ENCODE assay signal across 16 cellular contexts in the genomic region with DNA sequence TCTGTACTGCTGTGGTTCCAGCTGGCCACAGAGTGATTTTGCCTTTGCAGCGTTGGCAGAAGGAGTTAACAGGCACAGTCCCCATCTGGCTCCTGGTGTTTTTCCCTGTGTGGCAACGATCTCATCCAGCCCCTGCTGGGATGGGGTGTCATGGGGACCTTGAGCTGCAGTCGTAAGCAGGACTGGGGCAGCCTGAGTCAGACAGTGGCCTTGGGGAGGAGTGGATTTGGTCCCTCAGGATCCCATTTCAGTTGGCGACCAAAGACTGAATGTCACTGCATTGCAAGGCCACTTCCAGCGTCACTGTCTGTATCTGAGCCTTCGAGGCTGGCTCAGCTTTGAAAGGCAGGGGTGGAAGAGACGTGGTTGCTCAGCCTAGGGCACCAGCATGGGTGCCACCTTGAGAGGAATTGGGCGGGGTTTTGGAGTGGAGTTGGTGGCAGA. TPM values are rescaled to one million over a fixed set of nuclear protein-coding genes. Genes with fewer than 3 reads are reported as not detected.
DNase-seq lines count a peak whose midpoint lies in the region; ATAC-seq, FAIRE-seq and TF ChIP-seq lines count a peak whose summit lies in the region.
"Had no signal": no experiment of that assay in that cellular context is flagged by ENCODE, and none has a peak within 500 bp of the region (broad histone marks: within the 10 kb centered on the region; RNA-seq: fewer than 3 reads in every experiment).

No MANE protein-coding gene starts in this region.

- no TSS peak for BruUV-seq in HepG2 (replicated peaks; lab: Mats Ljungman, UMichigan)

- no peak overlapping the region for H2AK5ac ChIP-seq in neuronal stem cell (ENCODE audit: low read depth, low read length)

- TF ChIP-seq EP300 in HepG2 (IDR thresholded peaks at IDR 0.05; ENCODE audit: low read depth in 2 of 2, low read length in 2 of 2) (no peak), HepG2 (CRISPR knock-in tag; IDR thresholded peaks at IDR 0.05; ENCODE audit: borderline replicate concordance) (no peak; the same call in 1 of the 2 replicates)

- H3K4me3 Mint-ChIP-seq in glutamatergic neuron (ENCODE audit: unreplicated experiment) (peak overlapping the region; percentile 61), progenitor cell of endocrine pancreas (ENCODE audit: low read depth) (no peak overlapping the region)
- H3K4me3 Mint-ChIP-seq: natural killer cell had no signal

- H2BK15ac ChIP-seq in neuronal stem cell (ENCODE audit: low read length) = no peak overlapping the region

- peak; percentile 26; the same call in 1 of the 2 replicates for TF ChIP-seq RAD21 in HepG2 (CRISPR knock-in tag; IDR thresholded peaks at IDR 0.05)

- TF ChIP-seq CTCF in HepG2 (CRISPR knock-in tag; IDR thresholded peaks at IDR 0.05) (no peak), right lobe of liver (IDR thresholded peaks at IDR 0.05) (no peak), glutamatergic neuron (IDR thresholded peaks at IDR 0.05; ENCODE audit: partially characterized antibody, unreplicated experiment) (no peak), progenitor cell of endocrine pancreas (IDR thresholded peaks at IDR 0.05; ENCODE audit: unreplicated experiment) (no peak), GM13976 (IDR thresholded peaks at IDR 0.05; ENCODE audit: borderline replicate concordance, control extremely low read depth, extremely low read depth, insufficient read depth, missing control alignments) (no peak)

- H3K36me3 Mint-ChIP-seq in glutamatergic neuron (ENCODE audit: unreplicated experiment) (no peaks in the 10 kb centered on the region), progenitor cell of endocrine pancreas (ENCODE audit: insufficient read depth) (peaks cover 22% of the 10 kb centered on the region)
- H3K36me3 Mint-ChIP-seq: natural killer cell had no signal

- POLR2A ChIA-PET in HepG2 (lab: Yijun Ruan, JAX) = interaction anchor here (0.9 to 3.9 kb wide), 3 partner anchors 9 to 12 kb away, joined by 3 to 11 read pairs (median 9); partner anchors contain the start of gene TMEM94

- H3K9ac ChIP-seq in HepG2 (ENCODE audit: insufficient read depth, low read depth, low read length) (no peak overlapping the region; the same call in 1 of the 2 replicates), neuronal stem cell (ENCODE audit: low read depth, low read length, poor library complexity) (no peak overlapping the region)
- H3K9ac ChIP-seq: SK-N-SH had no signal

- H2BK5ac ChIP-seq in neuronal stem cell (ENCODE audit: low read length) = no peak overlapping the region

- no peaks in the 10 kb centered on the region for H3K27me3 ChIP-seq in HepG2 (ENCODE audit: control insufficient read depth in 1 of 2, insufficient read depth in 2 of 2, low read length in 2 of 2)
- no peaks in the 10 kb centered on the region for H3K27me3 ChIP-seq in right lobe of liver
- no peaks in the 10 kb centered on the region for H3K27me3 ChIP-seq in neuronal stem cell (ENCODE audit: control insufficient read depth in 3 of 3, insufficient read depth in 3 of 3, low read depth in 1 of 3, low read length in 3 of 3)
- H3K27me3 ChIP-seq: hepatocyte had no signal

- H3K18ac ChIP-seq in neuronal stem cell (ENCODE audit: low read length) = no peak overlapping the region

- no peak overlapping the region for H3K4ac ChIP-seq in neuronal stem cell (ENCODE audit: low read length)

- H3K9me3 Mint-ChIP-seq in glutamatergic neuron (ENCODE audit: unreplicated experiment) = peaks cover 4% of the 10 kb centered on the region
- no peaks in the 10 kb centered on the region for H3K9me3 Mint-ChIP-seq in progenitor cell of endocrine pancreas (ENCODE audit: low read depth)
- H3K9me3 Mint-ChIP-seq: natural killer cell had no signal

- WGBS in HepG2 (ENCODE audit: low lambda C conversion rate) = 50% methylated on average over 8 of the region's 8 CpGs
- 73% methylated on average over 3 of the region's 8 CpGs for WGBS in right lobe of liver (ENCODE audit: insufficient coverage, low coverage, low lambda C conversion rate, missing lambda C conversion rate)
- WGBS in neuronal stem cell (ENCODE audit: extremely low coverage in 2 of 2, insufficient read length in 2 of 2, insufficient replicate concordance in 1 of 2), 2 donors = no CpG with 5 or more reads among the region's 8 CpGs

- H3K9me3 ChIP-seq in HepG2 (ENCODE audit: low read length) (no peaks in the 10 kb centered on the region), right lobe of liver (no peaks in the 10 kb centered on the region), neuronal stem cell (replicated peaks in 1 of 2; ENCODE audit: control insufficient read depth in 2 of 2, insufficient read depth in 1 of 2, low read depth in 1 of 2, low read length in 2 of 2) (no peaks in the 10 kb centered on the region)
- H3K9me3 ChIP-seq: SK-N-SH had no signal

- no peak overlapping the region for H4K8ac ChIP-seq in neuronal stem cell (ENCODE audit: low read depth, low read length)

- peaks cover 2% of the 10 kb centered on the region for H3K27me3 Mint-ChIP-seq in glutamatergic neuron (ENCODE audit: unreplicated experiment)
- H3K27me3 Mint-ChIP-seq in progenitor cell of endocrine pancreas = no peaks in the 10 kb centered on the region

- ATAC-seq in HepG2 (peak; percentile 94), right lobe of liver (no peak)
- ATAC-seq: natural killer cell; stimulated activated naive CD8-positive, alpha-beta T cell treated with anti-CD3 and anti-CD28 coated beads, Interleukin-15, Interleukin-2, amounts not matched to agents 100 U/mL and 50 U/mL, for 24 hours had no signal

- H3K4me1 ChIP-seq in HepG2 (ENCODE audit: insufficient read depth, low read length) (peaks cover 24% of the 10 kb centered on the region), right lobe of liver (peaks cover 0 to 15% (median 0%) of the 10 kb centered on the region in 4 donors), neuronal stem cell (ENCODE audit: control insufficient read depth in 2 of 2, insufficient read depth in 1 of 2, low read depth in 1 of 2, low read length in 2 of 2) (no peaks in the 10 kb centered on the region)

- in situ Hi-C loops in HepG2 (cut with HindIII; ENCODE audit: extremely low pct_ligation_motif_present, low pct_unique_long_range_greater_than_20kb) (no loop called here), GM13976 (cut with MboI; ENCODE audit: low sequenced_read_pairs, unreplicated experiment) (no loop called here)

- H3K4me1 Mint-ChIP-seq in glutamatergic neuron (ENCODE audit: low read depth, unreplicated experiment) = peaks cover 7% of the 10 kb centered on the region
- peaks cover 1% of the 10 kb centered on the region for H3K4me1 Mint-ChIP-seq in progenitor cell of endocrine pancreas (ENCODE audit: low read depth)

- no peak overlapping the region for H3K14ac ChIP-seq in neuronal stem cell (ENCODE audit: low read length)

- no peak overlapping the region for H2BK12ac ChIP-seq in neuronal stem cell (ENCODE audit: low read length)

- peak overlapping the region; percentile 72 for H3K27ac Mint-ChIP-seq in glutamatergic neuron (ENCODE audit: unreplicated experiment)
- peak overlapping the region; percentile 56 for H3K27ac Mint-ChIP-seq in progenitor cell of endocrine pancreas
- H3K27ac Mint-ChIP-seq: natural killer cell had no signal

- H2AFZ ChIP-seq in HepG2 (ENCODE audit: low read length) (no peak overlapping the region), neuronal stem cell (ENCODE audit: low read length) (no peak overlapping the region)
- H2AFZ ChIP-seq: hepatocyte had no signal

- no peaks in the 10 kb centered on the region for H3K79me1 ChIP-seq in neuronal stem cell (ENCODE audit: low read depth, low read length)

- H3K4me3 ChIP-seq in HepG2 (replicated peaks in 1 of 3; ENCODE audit: insufficient read depth in 1 of 3, low read depth in 2 of 3, low read length in 3 of 3) = no peak overlapping the region
- no peak overlapping the region for H3K4me3 ChIP-seq in right lobe of liver
- H3K4me3 ChIP-seq in neuronal stem cell (ENCODE audit: low read length in 2 of 2) = no peak overlapping the region
- H3K4me3 ChIP-seq: hepatocyte, skin epidermis had no signal

- TF ChIP-seq POLR2A in HepG2 (IDR thresholded peaks at IDR 0.05; ENCODE audit: insufficient read depth in 1 of 2, low read depth in 2 of 2, low read length in 2 of 2) (no peak), right lobe of liver (IDR thresholded peaks at IDR 0.05) (no peak)

- H2BK120ac ChIP-seq in neuronal stem cell (ENCODE audit: low read depth, low read length) = no peak overlapping the region

- peak overlapping the region; percentile 37 for H3K27ac ChIP-seq in HepG2 (ENCODE audit: extremely low read length, insufficient read depth, low read length)
- no peak overlapping the region for H3K27ac ChIP-seq in right lobe of liver
- no peak overlapping the region for H3K27ac ChIP-seq in neuronal stem cell (replicated peaks; ENCODE audit: low read length)
- H3K27ac ChIP-seq: hepatocyte had no signal

- H3K4me2 ChIP-seq in HepG2 (ENCODE audit: low read depth, low read length) = 0 out of 2 replicates have a peak overlapping the region, but pooled peaks have one; percentile 23
- H3K4me2 ChIP-seq in neuronal stem cell (ENCODE audit: insufficient read depth, low read length, poor library complexity, severe bottlenecking) = no peak overlapping the region
- H3K4me2 ChIP-seq: hepatocyte, SK-N-SH had no signal

- CTCF ChIA-PET in HepG2 (lab: Yijun Ruan, JAX; ENCODE audit: low intra/inter-chr PET ratio, low total read pairs) = no interaction called here

- no peak overlapping the region for H4K91ac ChIP-seq in neuronal stem cell (ENCODE audit: low read depth, low read length, poor library complexity)

- peaks cover 10 to 18% of the 10 kb centered on the region in 2 experiments for H3K36me3 ChIP-seq in HepG2 (replicated peaks in 1 of 2; ENCODE audit: control insufficient read depth in 1 of 2, insufficient read depth in 2 of 2, low read length in 2 of 2)
- H3K36me3 ChIP-seq in right lobe of liver = peaks cover 0 to 6% (median 2%) of the 10 kb centered on the region in 4 donors
- peaks cover 3 to 27% of the 10 kb centered on the region in 2 donors for H3K36me3 ChIP-seq in neuronal stem cell (replicated peaks in 1 of 2; ENCODE audit: control insufficient read depth in 2 of 2, insufficient read depth in 2 of 2, low read length in 2 of 2)

- peaks cover 21% of the 10 kb centered on the region for H3K79me2 ChIP-seq in HepG2 (ENCODE audit: insufficient read depth, low read length)

- FAIRE-seq in HepG2 (lab: Jason Lieb, UNC) = no peak
- FAIRE-seq: TTC549 had no signal

- intact Hi-C loops in HepG2 (cut with micrococcal nuclease; ENCODE audit: unreplicated experiment) = no loop called here
- intact Hi-C loops in right lobe of liver (cut with DNase I) = no loop called here

- DNase-seq in HepG2 (ENCODE audit: low spot score) (peak; percentile 72), right lobe of liver (no peak), glutamatergic neuron (peak; percentile 47), progenitor cell of endocrine pancreas (ENCODE audit: low spot score, unreplicated experiment) (no peak), GM13976 (ENCODE audit: low spot score) (no peak), neuronal stem cell (ENCODE audit: low spot score) (no peak)
- no peak for DNase-seq in activated effector memory CD4-positive, alpha-beta T cell treated with Interleukin-2 at 50 U/mL for 16 hours
- DNase-seq in NK-92 treated with Interleukin-12 subunit alpha and Interleukin-12 subunit beta, amount 100 ng/mL, for 24 hours (lab: John Stamatoyannopoulos, UW) = no peak
- DNase-seq: H7; natural killer cell; NCI-H187; SK-N-SH; stimulated activated naive CD8-positive, alpha-beta T cell treated with anti-CD3 and anti-CD28 coated beads, Interleukin-15, Interleukin-2, amounts not matched to agents 100 U/mL and 50 U/mL, for 24 hours had no signal

- 0 out of 2 replicates have a peak, but pooled peaks cover 4% of the 10 kb centered on the region for H4K20me1 ChIP-seq in HepG2 (ENCODE audit: insufficient read depth, low read length)

- no peak overlapping the region for H3K23ac ChIP-seq in neuronal stem cell (ENCODE audit: low read depth, low read length, poor library complexity)

RNA-seq across cellular contexts. Expression of gene TMEM94, which starts 11.9 kb away (rescaled TPM):
- total RNA-seq in HepG2 (2016; rRNA removed; fragmentation: Illumina TruSeq; extraction: Trizol) (20.8 and 32.6 TPM in 2 replicates), right lobe of liver (10 to 100 TPM; 24.2 to 47.1 (median 29.6) TPM), glutamatergic neuron (ENCODE audit: unreplicated experiment) (117 TPM), progenitor cell of endocrine pancreas (168 and 197 TPM in 2 replicates)
- 26.4 and 26.9 TPM in 2 replicates for total RNA-seq in HepG2 (2016; cell fraction: cytosol; rRNA removed; fragmentation: Illumina TruSeq; extraction: Trizol; ENCODE audit: low read depth)
- total RNA-seq in HepG2 (2016; cell fraction: insoluble cytoplasmic fraction; rRNA removed; fragmentation: Illumina TruSeq; extraction: Trizol) = 17.2 and 32.1 TPM in 2 replicates
- 23.6 and 28.5 TPM in 2 replicates for total RNA-seq in HepG2 (2016; cell fraction: membrane; rRNA removed; fragmentation: Illumina TruSeq; extraction: Trizol)
- 32.2 and 37.2 TPM in 2 replicates for total RNA-seq in HepG2 (2016; cell fraction: nucleus; rRNA removed; fragmentation: Illumina TruSeq; extraction: Trizol)
- 134 and 150 TPM in 2 replicates for polyA plus RNA-seq in HepG2 (2011; rRNA removed)
- 37.1 and 46.4 TPM in 2 replicates for polyA plus RNA-seq in HepG2 (2011; cell fraction: cytosol; rRNA removed)
- polyA plus RNA-seq in HepG2 (2011; cell fraction: nucleus; rRNA removed) = 1,312 and 1,888 TPM in 2 replicates
- 125 and 137 TPM in 2 replicates for polyA plus RNA-seq in HepG2 (2012)
- polyA plus RNA-seq in HepG2 (2016; cell fraction: cytosol; fragmentation: Illumina TruSeq; extraction: Trizol; ENCODE audit: low read depth) = 5.0 and 5.4 TPM in 2 replicates
- polyA plus RNA-seq in HepG2 (2016; cell fraction: insoluble cytoplasmic fraction; fragmentation: Illumina TruSeq; extraction: Trizol; ENCODE audit: low read depth) = 15.7 and 19.0 TPM in 2 replicates
- 16.7 and 22.4 TPM in 2 replicates for polyA plus RNA-seq in HepG2 (2016; cell fraction: membrane; fragmentation: Illumina TruSeq; extraction: Trizol; ENCODE audit: low read depth)
- 121 and 131 TPM in 2 replicates for polyA plus RNA-seq in HepG2 (2016; cell fraction: nucleus; fragmentation: Illumina TruSeq; extraction: Trizol; ENCODE audit: insufficient read depth, low read depth)
- polyA minus RNA-seq in HepG2 (2011; rRNA and poly(A)+ RNA removed; ENCODE audit: low replicate concordance) = 36.2 and 133 TPM in 2 replicates
- polyA minus RNA-seq in HepG2 (2011; cell fraction: cytosol; rRNA and poly(A)+ RNA removed) = 52.6 and 54.1 TPM in 2 replicates
- 148 and 161 TPM in 2 replicates for polyA minus RNA-seq in HepG2 (2011; cell fraction: nucleus; rRNA and poly(A)+ RNA removed)
- 63.4 TPM for polyA plus RNA-seq in neuronal stem cell (2013, experiment 1 of 2)
- 59.4 TPM for polyA plus RNA-seq in neuronal stem cell (2013, experiment 2 of 2)

RNA-seq across cellular contexts. Expression of gene CASKIN2, which starts 47.0 kb away (rescaled TPM):
- total RNA-seq in HepG2 (2016; rRNA removed; fragmentation: Illumina TruSeq; extraction: Trizol) = 5.2 and 10.6 TPM in 2 replicates
- total RNA-seq in HepG2 (2016; cell fraction: cytosol; rRNA removed; fragmentation: Illumina TruSeq; extraction: Trizol; ENCODE audit: low read depth) = 1.5 and 1.8 TPM in 2 replicates
- 4.9 and 7.5 TPM in 2 replicates for total RNA-seq in HepG2 (2016; cell fraction: insoluble cytoplasmic fraction; rRNA removed; fragmentation: Illumina TruSeq; extraction: Trizol)
- 3.4 and 4.1 TPM in 2 replicates for total RNA-seq in HepG2 (2016; cell fraction: membrane; rRNA removed; fragmentation: Illumina TruSeq; extraction: Trizol)
- total RNA-seq in HepG2 (2016; cell fraction: nucleus; rRNA removed; fragmentation: Illumina TruSeq; extraction: Trizol) = 6.8 and 8.0 TPM in 2 replicates
- polyA plus RNA-seq in HepG2 (2011; rRNA removed) = 6.8 and 7.8 TPM in 2 replicates
- 1.9 and 2.2 TPM in 2 replicates for polyA plus RNA-seq in HepG2 (2011; cell fraction: cytosol; rRNA removed)
- polyA plus RNA-seq in HepG2 (2011; cell fraction: nucleus; rRNA removed) = 23.6 and 26.5 TPM in 2 replicates
- 6.2 and 9.6 TPM in 2 replicates for polyA plus RNA-seq in HepG2 (2012)
- polyA plus RNA-seq in HepG2 (2016; cell fraction: cytosol; fragmentation: Illumina TruSeq; extraction: Trizol; ENCODE audit: low read depth) = 0.61 and 0.68 TPM in 2 replicates
- polyA plus RNA-seq in HepG2 (2016; cell fraction: insoluble cytoplasmic fraction; fragmentation: Illumina TruSeq; extraction: Trizol; ENCODE audit: low read depth) = 4.4 and 7.0 TPM in 2 replicates
- polyA plus RNA-seq in HepG2 (2016; cell fraction: membrane; fragmentation: Illumina TruSeq; extraction: Trizol; ENCODE audit: low read depth) = 1.6 and 1.8 TPM in 2 replicates
- 16.3 and 16.6 TPM in 2 replicates for polyA plus RNA-seq in HepG2 (2016; cell fraction: nucleus; fragmentation: Illumina TruSeq; extraction: Trizol; ENCODE audit: insufficient read depth, low read depth)
- polyA minus RNA-seq in HepG2 (2011; rRNA and poly(A)+ RNA removed; ENCODE audit: low replicate concordance) = 11.8 and 14.9 TPM in 2 replicates
- polyA minus RNA-seq in HepG2 (2011; cell fraction: cytosol; rRNA and poly(A)+ RNA removed) = 4.9 and 5.0 TPM in 2 replicates
- 17.0 and 20.4 TPM in 2 replicates for polyA minus RNA-seq in HepG2 (2011; cell fraction: nucleus; rRNA and poly(A)+ RNA removed)
- total RNA-seq in right lobe of liver = 10 to 100 TPM in 4 of 6 experiments, 1 to 10 TPM in 2; 9.0 to 26.0 (median 12.0) TPM
- total RNA-seq in glutamatergic neuron (ENCODE audit: unreplicated experiment) = 22.1 TPM
- 47.6 and 50.6 TPM in 2 replicates for total RNA-seq in progenitor cell of endocrine pancreas
- polyA plus RNA-seq in neuronal stem cell (2013, experiment 1 of 2) = 7.5 TPM
- polyA plus RNA-seq in neuronal stem cell (2013, experiment 2 of 2) = 7.9 TPM

RNA-seq across cellular contexts. Expression of gene TSEN54, which starts 48.0 kb away (rescaled TPM):
- total RNA-seq in HepG2 (2016; rRNA removed; fragmentation: Illumina TruSeq; extraction: Trizol) (43.6 and 62.9 TPM in 2 replicates), right lobe of liver (10 to 100 TPM in 4 of 6 experiments, 1 to 10 TPM in 2; 8.5 to 13.6 (median 10.2) TPM), glutamatergic neuron (ENCODE audit: unreplicated experiment) (26.6 TPM), progenitor cell of endocrine pancreas (56.0 and 56.4 TPM in 2 replicates)
- total RNA-seq in HepG2 (2016; cell fraction: cytosol; rRNA removed; fragmentation: Illumina TruSeq; extraction: Trizol; ENCODE audit: low read depth) = 20.6 and 23.0 TPM in 2 replicates
- total RNA-seq in HepG2 (2016; cell fraction: insoluble cytoplasmic fraction; rRNA removed; fragmentation: Illumina TruSeq; extraction: Trizol) = 44.0 and 64.1 TPM in 2 replicates
- 44.5 and 45.0 TPM in 2 replicates for total RNA-seq in HepG2 (2016; cell fraction: membrane; rRNA removed; fragmentation: Illumina TruSeq; extraction: Trizol)
- total RNA-seq in HepG2 (2016; cell fraction: nucleus; rRNA removed; fragmentation: Illumina TruSeq; extraction: Trizol) = 39.9 and 48.4 TPM in 2 replicates
- polyA plus RNA-seq in HepG2 (2011; rRNA removed) = 63.3 and 64.4 TPM in 2 replicates
- 36.2 and 47.1 TPM in 2 replicates for polyA plus RNA-seq in HepG2 (2011; cell fraction: cytosol; rRNA removed)
- polyA plus RNA-seq in HepG2 (2011; cell fraction: nucleus; rRNA removed) = 87.7 and 89.1 TPM in 2 replicates
- polyA plus RNA-seq in HepG2 (2012) = 22.1 and 34.4 TPM in 2 replicates
- polyA plus RNA-seq in HepG2 (2016; cell fraction: cytosol; fragmentation: Illumina TruSeq; extraction: Trizol; ENCODE audit: low read depth) = 20.4 and 20.5 TPM in 2 replicates
- 37.7 and 50.5 TPM in 2 replicates for polyA plus RNA-seq in HepG2 (2016; cell fraction: insoluble cytoplasmic fraction; fragmentation: Illumina TruSeq; extraction: Trizol; ENCODE audit: low read depth)
- 30.9 and 35.9 TPM in 2 replicates for polyA plus RNA-seq in HepG2 (2016; cell fraction: membrane; fragmentation: Illumina TruSeq; extraction: Trizol; ENCODE audit: low read depth)
- polyA plus RNA-seq in HepG2 (2016; cell fraction: nucleus; fragmentation: Illumina TruSeq; extraction: Trizol; ENCODE audit: insufficient read depth, low read depth) = 108 and 110 TPM in 2 replicates
- polyA minus RNA-seq in HepG2 (2011; rRNA and poly(A)+ RNA removed; ENCODE audit: low replicate concordance) = 56.0 and 95.0 TPM in 2 replicates
- 11.3 and 14.0 TPM in 2 replicates for polyA minus RNA-seq in HepG2 (2011; cell fraction: cytosol; rRNA and poly(A)+ RNA removed)
- 13.9 and 15.5 TPM in 2 replicates for polyA minus RNA-seq in HepG2 (2011; cell fraction: nucleus; rRNA and poly(A)+ RNA removed)
- 21.2 TPM for polyA plus RNA-seq in neuronal stem cell (2013, experiment 1 of 2)
- polyA plus RNA-seq in neuronal stem cell (2013, experiment 2 of 2) = 24.0 TPM

RNA-seq across cellular contexts. Expression of gene LLGL2, which starts 57.2 kb away (rescaled TPM):
- 53.9 and 86.7 TPM in 2 replicates for total RNA-seq in HepG2 (2016; rRNA removed; fragmentation: Illumina TruSeq; extraction: Trizol)
- 27.2 and 32.8 TPM in 2 replicates for total RNA-seq in HepG2 (2016; cell fraction: cytosol; rRNA removed; fragmentation: Illumina TruSeq; extraction: Trizol; ENCODE audit: low read depth)
- 51.9 and 87.2 TPM in 2 replicates for total RNA-seq in HepG2 (2016; cell fraction: insoluble cytoplasmic fraction; rRNA removed; fragmentation: Illumina TruSeq; extraction: Trizol)
- 45.8 and 50.7 TPM in 2 replicates for total RNA-seq in HepG2 (2016; cell fraction: membrane; rRNA removed; fragmentation: Illumina TruSeq; extraction: Trizol)
- total RNA-seq in HepG2 (2016; cell fraction: nucleus; rRNA removed; fragmentation: Illumina TruSeq; extraction: Trizol) = 72.1 and 85.8 TPM in 2 replicates
- 83.0 and 109 TPM in 2 replicates for polyA plus RNA-seq in HepG2 (2011; rRNA removed)
- polyA plus RNA-seq in HepG2 (2011; cell fraction: cytosol; rRNA removed) = 40.2 and 67.1 TPM in 2 replicates
- polyA plus RNA-seq in HepG2 (2011; cell fraction: nucleus; rRNA removed) = 384 and 448 TPM in 2 replicates
- 33.3 and 59.5 TPM in 2 replicates for polyA plus RNA-seq in HepG2 (2012)
- polyA plus RNA-seq in HepG2 (2016; cell fraction: cytosol; fragmentation: Illumina TruSeq; extraction: Trizol; ENCODE audit: low read depth) = 23.2 and 28.1 TPM in 2 replicates
- polyA plus RNA-seq in HepG2 (2016; cell fraction: insoluble cytoplasmic fraction; fragmentation: Illumina TruSeq; extraction: Trizol; ENCODE audit: low read depth) = 41.6 and 52.9 TPM in 2 replicates
- 32.5 and 33.0 TPM in 2 replicates for polyA plus RNA-seq in HepG2 (2016; cell fraction: membrane; fragmentation: Illumina TruSeq; extraction: Trizol; ENCODE audit: low read depth)
- 204 and 230 TPM in 2 replicates for polyA plus RNA-seq in HepG2 (2016; cell fraction: nucleus; fragmentation: Illumina TruSeq; extraction: Trizol; ENCODE audit: insufficient read depth, low read depth)
- 30.9 and 126 TPM in 2 replicates for polyA minus RNA-seq in HepG2 (2011; rRNA and poly(A)+ RNA removed; ENCODE audit: low replicate concordance)
- polyA minus RNA-seq in HepG2 (2011; cell fraction: cytosol; rRNA and poly(A)+ RNA removed) = 30.6 and 31.7 TPM in 2 replicates
- 79.4 and 86.0 TPM in 2 replicates for polyA minus RNA-seq in HepG2 (2011; cell fraction: nucleus; rRNA and poly(A)+ RNA removed)
- 10 to 100 TPM; 32.8 to 71.4 (median 44.6) TPM for total RNA-seq in right lobe of liver
- total RNA-seq in glutamatergic neuron (ENCODE audit: unreplicated experiment) = 4.8 TPM
- 232 and 235 TPM in 2 replicates for total RNA-seq in progenitor cell of endocrine pancreas
- polyA plus RNA-seq in neuronal stem cell (2013, experiment 1 of 2) = 25.2 TPM
- 26.4 TPM for polyA plus RNA-seq in neuronal stem cell (2013, experiment 2 of 2)

Comparison
In these comparisons a context has a peak if more than half of its experiments do, and no peak if none do; other contexts are left out.
1. DNase-seq: peak in HepG2 (single experiment) and glutamatergic neuron (single experiment); none in right lobe of liver (0 of 3), progenitor cell of endocrine pancreas (single experiment), activated effector memory CD4-positive, alpha-beta T cell treated with Interleukin-2 at 50 U/mL for 16 hours (single experiment), NK-92 treated with Interleukin-12 subunit alpha and Interleukin-12 subunit beta, amount 100 ng/mL, for 24 hours (single experiment), GM13976 (single experiment) and neuronal stem cell (single experiment).